8 cellular contexts compared by ENCODE assay signal in the genomic region with DNA sequence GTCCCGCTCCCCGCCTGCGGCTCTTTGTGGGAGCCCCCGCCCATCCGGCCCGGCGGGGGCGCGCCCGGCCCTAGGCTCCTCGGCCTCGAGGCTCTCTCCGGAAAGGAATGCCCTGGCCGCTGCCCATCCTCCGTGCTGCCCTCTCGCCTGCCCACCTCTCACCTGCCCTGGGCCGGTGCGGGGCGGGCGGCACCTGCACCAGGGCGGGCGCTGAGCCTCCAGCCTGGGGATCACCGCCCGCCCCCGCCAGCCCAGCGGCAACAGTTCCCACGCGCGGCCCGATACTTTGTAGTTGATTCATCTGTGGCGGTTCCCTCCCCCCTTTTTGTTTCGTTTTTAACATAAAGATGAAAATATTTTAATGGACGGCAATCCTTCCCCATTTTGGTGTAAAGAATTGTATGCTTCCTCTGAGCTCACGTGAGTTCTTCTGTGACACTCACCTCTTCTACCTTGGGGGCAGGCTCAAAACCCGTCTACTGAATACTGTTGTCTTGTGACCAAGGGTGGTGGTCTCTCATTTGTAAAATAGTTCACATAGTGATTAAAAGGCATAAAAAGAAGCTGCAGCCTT. TPM values are rescaled to one million over a fixed set of nuclear protein-coding genes. Genes with fewer than 3 reads are reported as not detected.
A peak's percentile ranks its signal among the peaks of the same experiment; 100 is the strongest.
DNase-seq lines count a peak whose midpoint lies in the region; ATAC-seq and TF ChIP-seq lines count a peak whose summit lies in the region.

No MANE protein-coding gene starts in this region.

- peak overlapping the region; percentile 82 for H3K27ac ChIP-seq in SU-DHL-6 (ENCODE audit: low read depth, low read length)

- H3K27me3 ChIP-seq in SU-DHL-6 (ENCODE audit: low read length), result no peaks in the 10 kb centered on the region

- no peaks in the 10 kb centered on the region for H3K9me3 Mint-ChIP-seq in immature natural killer cell

- peak; percentile 32 for DNase-seq in NCI-H82 (lab: John Stamatoyannopoulos, UW)
- DNase-seq in NCI-H82 treated with DMSO at 0.1 percent for 48 hours (lab: John Stamatoyannopoulos, UW; ENCODE audit: unreplicated experiment), result no peak
- peak; percentile 39 for DNase-seq in amniotic epithelial cell (ENCODE audit: low read depth)
- DNase-seq in immature natural killer cell, result peak; percentile 76 to 77 (median 77)
- DNase-seq in stimulated activated CD4-positive, alpha-beta T cell treated with anti-CD3 and anti-CD28 coated beads, Interleukin-4, amount 100 ng/mL, for 24 hours, result peak; percentile 87
- no peak for DNase-seq in SKM-1 treated with dmso at 0.1 percent for 144 hours (lab: John Stamatoyannopoulos, UW; ENCODE audit: unreplicated experiment)
- DNase-seq in omental fat pad (ENCODE audit: low spot score), result no peak

- H3K9me3 ChIP-seq in SU-DHL-6 (ENCODE audit: insufficient read depth, low read length), result no peaks in the 10 kb centered on the region

- no peaks in the 10 kb centered on the region for H3K36me3 ChIP-seq in SU-DHL-6 (ENCODE audit: low read length)

- peaks cover 0 to 3% (median 0%) of the 10 kb centered on the region in 3 donors for H3K36me3 Mint-ChIP-seq in immature natural killer cell

- H4K20me1 ChIP-seq in SU-DHL-6 (ENCODE audit: low read depth, low read length), result peaks cover 5% of the 10 kb centered on the region

- peak overlapping the region; percentile 59 for H3K4me2 ChIP-seq in SU-DHL-6 (ENCODE audit: low read depth, low read length, poor library complexity, severe bottlenecking)

- peaks cover 44% of the 10 kb centered on the region for H3K79me2 ChIP-seq in SU-DHL-6 (ENCODE audit: insufficient read depth, low read length)

- ATAC-seq in omental fat pad (ENCODE audit: low FRiP score), result no peak

- H3K4me3 Mint-ChIP-seq in immature natural killer cell, result peak overlapping the region; percentile 94 to 98 (median 97)

- peak overlapping the region; percentile 66 for H3K9ac ChIP-seq in SU-DHL-6 (ENCODE audit: low read length)

- peaks cover 66 to 72% of the 10 kb centered on the region in 2 donors for H3K4me1 Mint-ChIP-seq in immature natural killer cell

- H3K9me2 ChIP-seq in SU-DHL-6 (replicated peaks; ENCODE audit: insufficient read depth, low read length), result no peaks in the 10 kb centered on the region

- H3F3A ChIP-seq in SU-DHL-6 (ENCODE audit: insufficient read depth), result peaks cover 20% of the 10 kb centered on the region

- H3K4me3 ChIP-seq in SU-DHL-6 (ENCODE audit: insufficient read depth, low read length, poor library complexity, severe bottlenecking), result peak overlapping the region; percentile 87

- H3K27me3 Mint-ChIP-seq in immature natural killer cell (ENCODE audit: low read depth in 3 of 3), result peaks cover 18 to 46% (median 18%) of the 10 kb centered on the region in 3 donors

- H2AFZ ChIP-seq in SU-DHL-6 (ENCODE audit: low read depth, low read length, severe bottlenecking), result peak overlapping the region; percentile 44

- TF ChIP-seq CTCF in SU-DHL-6 (IDR thresholded peaks at IDR 0.05; ENCODE audit: insufficient read depth, low read length, poor library complexity, severe bottlenecking) (no peak), omental fat pad (IDR thresholded peaks at IDR 0.05) (no peak)

- H3K27ac Mint-ChIP-seq in immature natural killer cell, result peak overlapping the region; percentile 94 to 99 (median 96)

RNA-seq across cellular contexts. Expression of a gene that starts 1.9 kb away (rescaled TPM):
- polyA plus RNA-seq in immature natural killer cell, result 10 to 100 TPM; 24.7 to 89.9 (median 47.2) TPM
- total RNA-seq in omental fat pad, result 10 to 100 TPM; 49.7 to 67.5 (median 62.3) TPM

Comparison
In these comparisons a context has a peak if more than half of its experiments do, and no peak if none do; other contexts are left out.
1. DNase-seq: peak in NCI-H82 (single experiment), amniotic epithelial cell (single experiment), immature natural killer cell (3 of 3) and stimulated activated CD4-positive, alpha-beta T cell treated with anti-CD3 and anti-CD28 coated beads, Interleukin-4, amount 100 ng/mL, for 24 hours (single experiment); none in NCI-H82 treated with DMSO at 0.1 percent for 48 hours (single experiment), SKM-1 treated with dmso at 0.1 percent for 144 hours (single experiment) and omental fat pad (single experiment).